ENCODE assay signal across 2 cellular contexts in the genomic region with DNA sequence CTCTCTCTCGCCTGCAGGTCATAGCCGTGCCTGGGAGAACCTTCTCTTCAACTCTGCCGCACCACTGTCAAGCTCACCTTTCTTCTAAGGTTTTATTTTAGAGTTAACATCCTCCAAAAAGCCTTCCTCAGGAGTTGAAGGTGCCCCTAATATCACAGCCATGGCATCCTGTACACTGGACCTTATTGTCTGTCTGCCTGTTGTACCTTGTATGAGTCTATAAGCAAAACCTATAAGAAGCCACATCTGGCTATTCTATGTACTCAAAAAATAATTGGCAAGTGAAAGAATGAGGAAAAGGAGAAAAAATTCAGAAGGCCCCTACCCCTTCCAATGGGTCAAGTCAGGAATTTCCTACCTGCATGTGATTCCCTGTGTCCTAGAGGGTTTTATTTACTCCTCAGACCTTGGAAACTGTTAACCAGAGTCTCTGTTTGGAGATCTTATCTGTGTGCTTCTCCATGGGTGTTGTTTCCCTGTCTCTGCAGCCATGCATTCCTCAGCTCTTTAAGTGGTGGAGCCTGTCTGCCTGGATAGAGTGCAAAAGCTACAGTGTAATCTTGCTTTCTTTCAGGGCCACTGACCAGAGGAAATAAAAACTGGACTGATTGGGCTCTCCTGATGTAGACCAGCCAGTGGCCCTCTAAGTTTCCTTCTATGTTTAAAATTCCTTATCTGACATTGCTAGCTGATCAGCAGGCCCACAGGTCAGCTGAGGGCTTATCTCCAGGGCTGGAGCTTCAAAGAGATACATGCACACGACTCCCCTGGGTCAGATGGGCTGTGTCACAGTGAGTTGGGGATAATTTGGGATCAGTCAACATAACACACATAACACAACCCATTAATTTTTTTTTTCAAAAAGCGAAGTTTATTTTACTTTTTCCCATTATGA.
TF ChIP-seq lines count a peak whose summit lies in the region.

No MANE protein-coding gene starts in this region.

TF ChIP-seq in K562, 482 proteins besides CTCF, POLR2A, EP300 and RAD21 (continued from another document and continues in another):
- TF ChIP-seq ZBTB11 (CRISPR knock-in tag; IDR thresholded peaks at IDR 0.05), result peak in 1 of 3 experiments; percentile 72; a peak in 2 of 6 replicates
- TF ChIP-seq BRF2 (IDR thresholded peaks at IDR 0.05; ENCODE audit: borderline replicate concordance, insufficient read depth, insufficient read length), result no peak
- TF ChIP-seq, protein P1, sequence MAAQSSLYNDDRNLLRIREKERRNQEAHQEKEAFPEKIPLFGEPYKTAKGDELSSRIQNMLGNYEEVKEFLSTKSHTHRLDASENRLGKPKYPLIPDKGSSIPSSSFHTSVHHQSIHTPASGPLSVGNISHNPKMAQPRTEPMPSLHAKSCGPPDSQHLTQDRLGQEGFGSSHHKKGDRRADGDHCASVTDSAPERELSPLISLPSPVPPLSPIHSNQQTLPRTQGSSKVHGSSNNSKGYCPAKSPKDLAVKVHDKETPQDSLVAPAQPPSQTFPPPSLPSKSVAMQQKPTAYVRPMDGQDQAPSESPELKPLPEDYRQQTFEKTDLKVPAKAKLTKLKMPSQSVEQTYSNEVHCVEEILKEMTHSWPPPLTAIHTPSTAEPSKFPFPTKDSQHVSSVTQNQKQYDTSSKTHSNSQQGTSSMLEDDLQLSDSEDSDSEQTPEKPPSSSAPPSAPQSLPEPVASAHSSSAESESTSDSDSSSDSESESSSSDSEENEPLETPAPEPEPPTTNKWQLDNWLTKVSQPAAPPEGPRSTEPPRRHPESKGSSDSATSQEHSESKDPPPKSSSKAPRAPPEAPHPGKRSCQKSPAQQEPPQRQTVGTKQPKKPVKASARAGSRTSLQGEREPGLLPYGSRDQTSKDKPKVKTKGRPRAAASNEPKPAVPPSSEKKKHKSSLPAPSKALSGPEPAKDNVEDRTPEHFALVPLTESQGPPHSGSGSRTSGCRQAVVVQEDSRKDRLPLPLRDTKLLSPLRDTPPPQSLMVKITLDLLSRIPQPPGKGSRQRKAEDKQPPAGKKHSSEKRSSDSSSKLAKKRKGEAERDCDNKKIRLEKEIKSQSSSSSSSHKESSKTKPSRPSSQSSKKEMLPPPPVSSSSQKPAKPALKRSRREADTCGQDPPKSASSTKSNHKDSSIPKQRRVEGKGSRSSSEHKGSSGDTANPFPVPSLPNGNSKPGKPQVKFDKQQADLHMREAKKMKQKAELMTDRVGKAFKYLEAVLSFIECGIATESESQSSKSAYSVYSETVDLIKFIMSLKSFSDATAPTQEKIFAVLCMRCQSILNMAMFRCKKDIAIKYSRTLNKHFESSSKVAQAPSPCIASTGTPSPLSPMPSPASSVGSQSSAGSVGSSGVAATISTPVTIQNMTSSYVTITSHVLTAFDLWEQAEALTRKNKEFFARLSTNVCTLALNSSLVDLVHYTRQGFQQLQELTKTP (IDR thresholded peaks at IDR 0.05; ENCODE audit: low read depth in 1 of 2, partially characterized antibody in 2 of 2), result peak; percentile 28 to 85
- TF ChIP-seq CREM (IDR thresholded peaks at IDR 0.05; ENCODE audit: low read depth), result peak; percentile 82
- peak; percentile 36; the same call in 1 of the 2 replicates for TF ChIP-seq KLF6 (CRISPR knock-in tag; IDR thresholded peaks at IDR 0.05; ENCODE audit: borderline replicate concordance)
- TF ChIP-seq ELF1 (tag; IDR thresholded peaks at IDR 0.05), result peak; percentile 43
- TF ChIP-seq, protein P2, sequence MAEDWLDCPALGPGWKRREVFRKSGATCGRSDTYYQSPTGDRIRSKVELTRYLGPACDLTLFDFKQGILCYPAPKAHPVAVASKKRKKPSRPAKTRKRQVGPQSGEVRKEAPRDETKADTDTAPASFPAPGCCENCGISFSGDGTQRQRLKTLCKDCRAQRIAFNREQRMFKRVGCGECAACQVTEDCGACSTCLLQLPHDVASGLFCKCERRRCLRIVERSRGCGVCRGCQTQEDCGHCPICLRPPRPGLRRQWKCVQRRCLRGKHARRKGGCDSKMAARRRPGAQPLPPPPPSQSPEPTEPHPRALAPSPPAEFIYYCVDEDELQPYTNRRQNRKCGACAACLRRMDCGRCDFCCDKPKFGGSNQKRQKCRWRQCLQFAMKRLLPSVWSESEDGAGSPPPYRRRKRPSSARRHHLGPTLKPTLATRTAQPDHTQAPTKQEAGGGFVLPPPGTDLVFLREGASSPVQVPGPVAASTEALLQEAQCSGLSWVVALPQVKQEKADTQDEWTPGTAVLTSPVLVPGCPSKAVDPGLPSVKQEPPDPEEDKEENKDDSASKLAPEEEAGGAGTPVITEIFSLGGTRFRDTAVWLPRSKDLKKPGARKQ (CRISPR knock-in tag; IDR thresholded peaks at IDR 0.05), result no peak
- TF ChIP-seq, protein P3, sequence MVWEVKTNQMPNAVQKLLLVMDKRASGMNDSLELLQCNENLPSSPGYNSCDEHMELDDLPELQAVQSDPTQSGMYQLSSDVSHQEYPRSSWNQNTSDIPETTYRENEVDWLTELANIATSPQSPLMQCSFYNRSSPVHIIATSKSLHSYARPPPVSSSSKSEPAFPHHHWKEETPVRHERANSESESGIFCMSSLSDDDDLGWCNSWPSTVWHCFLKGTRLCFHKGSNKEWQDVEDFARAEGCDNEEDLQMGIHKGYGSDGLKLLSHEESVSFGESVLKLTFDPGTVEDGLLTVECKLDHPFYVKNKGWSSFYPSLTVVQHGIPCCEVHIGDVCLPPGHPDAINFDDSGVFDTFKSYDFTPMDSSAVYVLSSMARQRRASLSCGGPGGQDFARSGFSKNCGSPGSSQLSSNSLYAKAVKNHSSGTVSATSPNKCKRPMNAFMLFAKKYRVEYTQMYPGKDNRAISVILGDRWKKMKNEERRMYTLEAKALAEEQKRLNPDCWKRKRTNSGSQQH (CRISPR knock-in tag; IDR thresholded peaks at IDR 0.05), result 0 out of 2 replicates have a peak, but pooled peaks have one; percentile 64

TF ChIP-seq in HepG2, 621 proteins besides CTCF, POLR2A, EP300 and RAD21 (continued from another document and continues in another):
- TF ChIP-seq, protein P4, sequence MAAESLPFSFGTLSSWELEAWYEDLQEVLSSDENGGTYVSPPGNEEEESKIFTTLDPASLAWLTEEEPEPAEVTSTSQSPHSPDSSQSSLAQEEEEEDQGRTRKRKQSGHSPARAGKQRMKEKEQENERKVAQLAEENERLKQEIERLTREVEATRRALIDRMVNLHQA (CRISPR knock-in tag; IDR thresholded peaks at IDR 0.05), result no peak
- TF ChIP-seq ZNF792 (CRISPR knock-in tag; IDR thresholded peaks at IDR 0.05) (peak; percentile 68; the same call in 1 of the 2 replicates), ZNF530 (CRISPR knock-in tag; IDR thresholded peaks at IDR 0.05; ENCODE audit: low read depth) (no peak), ZNF318 (CRISPR knock-in tag; IDR thresholded peaks at IDR 0.05) (no peak), SSRP1 (CRISPR knock-in tag; IDR thresholded peaks at IDR 0.05) (0 out of 2 replicates have a peak, but pooled peaks have one; percentile 37), KMT2A (CRISPR knock-in tag; IDR thresholded peaks at IDR 0.05) (peak; percentile 65; the same call in 1 of the 2 replicates), PCBP2 (optimal IDR thresholded peaks at IDR 0.05; ENCODE audit: low read depth, low read length, poor library complexity, severe bottlenecking) (no peak), ZNF121 (CRISPR knock-in tag; IDR thresholded peaks at IDR 0.05) (0 out of 2 replicates have a peak, but pooled peaks have one; percentile 21), TFE3 (CRISPR knock-in tag; IDR thresholded peaks at IDR 0.05) (peak; percentile 89), TSC22D2 (CRISPR knock-in tag; IDR thresholded peaks at IDR 0.05; ENCODE audit: borderline replicate concordance) (no peak), ATF1 (CRISPR knock-in tag; IDR thresholded peaks at IDR 0.05) (peak; percentile 34; the same call in 1 of the 2 replicates), TFDP1 (CRISPR knock-in tag; IDR thresholded peaks at IDR 0.05; ENCODE audit: borderline replicate concordance) (no peak), CCDC6 (CRISPR knock-in tag; IDR thresholded peaks at IDR 0.05) (peak; percentile 29; the same call in 1 of the 2 replicates), ZNF891 (CRISPR knock-in tag; IDR thresholded peaks at IDR 0.05) (no peak), SP5 (CRISPR knock-in tag; IDR thresholded peaks at IDR 0.05; ENCODE audit: borderline replicate concordance, low read depth) (peak; percentile 58), RCOR2 (CRISPR knock-in tag; IDR thresholded peaks at IDR 0.05) (peak; percentile 86), MEF2D (CRISPR knock-in tag; IDR thresholded peaks at IDR 0.05) (peak; percentile 84; the same call in 1 of the 2 replicates)
- TF ChIP-seq, protein P5, sequence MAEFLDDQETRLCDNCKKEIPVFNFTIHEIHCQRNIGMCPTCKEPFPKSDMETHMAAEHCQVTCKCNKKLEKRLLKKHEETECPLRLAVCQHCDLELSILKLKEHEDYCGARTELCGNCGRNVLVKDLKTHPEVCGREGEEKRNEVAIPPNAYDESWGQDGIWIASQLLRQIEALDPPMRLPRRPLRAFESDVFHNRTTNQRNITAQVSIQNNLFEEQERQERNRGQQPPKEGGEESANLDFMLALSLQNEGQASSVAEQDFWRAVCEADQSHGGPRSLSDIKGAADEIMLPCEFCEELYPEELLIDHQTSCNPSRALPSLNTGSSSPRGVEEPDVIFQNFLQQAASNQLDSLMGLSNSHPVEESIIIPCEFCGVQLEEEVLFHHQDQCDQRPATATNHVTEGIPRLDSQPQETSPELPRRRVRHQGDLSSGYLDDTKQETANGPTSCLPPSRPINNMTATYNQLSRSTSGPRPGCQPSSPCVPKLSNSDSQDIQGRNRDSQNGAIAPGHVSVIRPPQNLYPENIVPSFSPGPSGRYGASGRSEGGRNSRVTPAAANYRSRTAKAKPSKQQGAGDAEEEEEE (CRISPR knock-in tag; IDR thresholded peaks at IDR 0.05; ENCODE audit: borderline replicate concordance), result no peak
